8 cellular contexts compared by ENCODE assay signal in the genomic region with DNA sequence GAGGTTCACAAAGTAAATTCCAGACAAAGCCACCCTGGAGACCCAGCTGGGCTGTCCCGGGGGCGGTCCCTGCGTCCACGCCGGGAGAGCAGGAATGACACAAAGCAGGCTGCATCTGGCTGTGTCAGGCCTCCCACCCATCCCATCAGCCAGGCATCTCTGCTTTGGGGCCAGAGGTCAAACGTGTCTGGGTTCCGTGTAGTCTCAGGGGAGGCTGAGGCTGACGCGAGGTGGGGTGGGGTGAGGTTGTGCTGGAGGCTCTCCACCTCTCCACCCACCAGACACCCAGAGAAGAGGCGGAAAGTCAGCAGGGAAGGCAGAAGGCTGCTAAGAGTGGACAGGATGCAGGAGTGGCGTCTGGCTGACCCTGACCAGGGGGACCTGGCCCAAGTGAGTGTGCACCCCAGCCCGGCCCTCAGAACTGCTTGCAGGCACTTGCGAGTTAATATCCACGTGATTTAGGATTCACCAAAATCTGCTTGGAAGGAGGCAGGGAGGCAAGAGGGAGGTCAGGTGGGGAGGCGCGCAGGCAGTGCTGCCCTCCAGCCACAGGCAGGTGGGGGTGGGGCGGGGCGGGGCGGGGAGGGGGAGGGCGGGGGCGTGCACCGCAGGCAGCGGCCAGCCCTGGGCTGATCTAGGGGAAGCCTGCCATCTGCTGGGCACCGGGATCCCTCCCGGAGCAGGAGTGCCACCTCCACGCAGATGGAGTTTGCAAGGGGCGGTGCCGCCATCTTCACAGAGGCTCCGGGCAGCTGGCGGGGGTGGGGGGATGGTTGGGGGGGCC. TPM values are rescaled to one million over a fixed set of nuclear protein-coding genes. Genes with fewer than 3 reads are reported as not detected.
A peak's percentile ranks its signal among the peaks of the same experiment; 100 is the strongest.
DNase-seq lines count a peak whose midpoint lies in the region; ATAC-seq and TF ChIP-seq lines count a peak whose summit lies in the region.

No MANE protein-coding gene starts in this region.

- H3K9me3 Mint-ChIP-seq in activated CD4-positive, alpha-beta memory T cell treated with anti-CD3 and anti-CD28 coated beads for 36 hours = no peaks in the 10 kb centered on the region

- intact Hi-C loops in activated CD4-positive, alpha-beta memory T cell treated with anti-CD3 and anti-CD28 coated beads for 36 hours (cut with micrococcal nuclease) = loop anchor here (1.0 to 10.0 kb wide), 3 partner anchors 148 to 244 kb away; a partner anchor contains a TSS

- no peak overlapping the region for H3K27ac ChIP-seq in duodenal mucosa (ENCODE audit: low read depth, low read length)

- H3K4me3 ChIP-seq in AG09309 (ENCODE audit: control insufficient read depth, low read depth, low read length) (peak overlapping the region; percentile 57), HFF-Myc (replicated peaks; ENCODE audit: low read depth, low read length) (no peak overlapping the region), duodenal mucosa (ENCODE audit: low read depth in 1 of 2, low read length in 2 of 2) (peak overlapping the region; percentile 53 to 55)

- DNase-seq in AG09309 (ENCODE audit: low read depth) (peak; percentile 25), HFF-Myc (ENCODE audit: extremely low read depth, low read depth) (no peak), NCI-H69 (lab: John Stamatoyannopoulos, UW) (peak; percentile 95), lung microvascular endothelial cell (ENCODE audit: low read depth in 2 of 2) (peak; percentile 77 to 91)
- DNase-seq in activated CD4-positive, alpha-beta memory T cell treated with anti-CD3 and anti-CD28 coated beads for 36 hours = peak; percentile 91
- peak; percentile 62 for DNase-seq in stimulated activated CD8-positive, alpha-beta memory T cell treated with anti-CD3 and anti-CD28 coated beads, Interleukin-12 subunit alpha, Interleukin-12 subunit beta, amount 100 ng/mL, for 24 hours (ENCODE audit: extremely low read depth)

- peaks cover 73 to 74% of the 10 kb centered on the region in 2 donors for H3K4me1 ChIP-seq in duodenal mucosa (ENCODE audit: control insufficient read depth in 1 of 2, insufficient read depth in 2 of 2, low read length in 2 of 2)

- H3K9ac ChIP-seq in duodenal mucosa (ENCODE audit: low read depth in 1 of 2, low read length in 2 of 2) = peak overlapping the region; percentile 19 to 60

- H3K27me3 ChIP-seq in duodenal mucosa (ENCODE audit: control insufficient read depth in 1 of 2, insufficient read depth in 2 of 2, low read length in 2 of 2) = no peaks in the 10 kb centered on the region

- TF ChIP-seq CTCF in AG09309 (IDR thresholded peaks at IDR 0.05; ENCODE audit: control insufficient read depth, insufficient read depth, low read depth, low read length, missing control alignments) (peak; percentile 73), HFF-Myc (IDR thresholded peaks at IDR 0.05; ENCODE audit: low read depth, low read length, missing control alignments) (peak; percentile 41)

- H3K9me3 ChIP-seq in duodenal mucosa (ENCODE audit: control insufficient read depth in 1 of 2, low read length in 2 of 2) = no peaks in the 10 kb centered on the region

- H3K36me3 ChIP-seq in duodenal mucosa (ENCODE audit: control insufficient read depth in 1 of 2, insufficient read depth in 2 of 2, low read length in 2 of 2) = no peaks in the 10 kb centered on the region

- no peaks in the 10 kb centered on the region for H3K36me3 Mint-ChIP-seq in activated CD4-positive, alpha-beta memory T cell treated with anti-CD3 and anti-CD28 coated beads for 36 hours

- no peak overlapping the region for H3K27ac Mint-ChIP-seq in activated CD4-positive, alpha-beta memory T cell treated with anti-CD3 and anti-CD28 coated beads for 36 hours

- POLR2A ChIA-PET in activated CD4-positive, alpha-beta memory T cell treated with anti-CD3 and anti-CD28 coated beads for 36 hours (lab: Charles Lee) = interaction anchor here (0.8 to 1.1 kb wide), 2 partner anchors 150 to 246 kb away, joined by 3 read pairs; no protein-coding TSS in a partner anchor

- peak overlapping the region; percentile 71 for H3K4me3 Mint-ChIP-seq in activated CD4-positive, alpha-beta memory T cell treated with anti-CD3 and anti-CD28 coated beads for 36 hours

- H3K27me3 Mint-ChIP-seq in activated CD4-positive, alpha-beta memory T cell treated with anti-CD3 and anti-CD28 coated beads for 36 hours = no peaks in the 10 kb centered on the region

- CTCF ChIA-PET in activated CD4-positive, alpha-beta memory T cell treated with anti-CD3 and anti-CD28 coated beads for 36 hours (lab: Charles Lee) = interaction anchor here (0.6 to 2.1 kb wide), 11 partner anchors 13 to 250 kb away, joined by 3 to 8 read pairs (median 3); a partner anchor contains a TSS

- H3K4me1 Mint-ChIP-seq in activated CD4-positive, alpha-beta memory T cell treated with anti-CD3 and anti-CD28 coated beads for 36 hours (ENCODE audit: low read depth) = peaks cover 26% of the 10 kb centered on the region

- no peak for ATAC-seq in HG03520 (IDR thresholded peaks at IDR 0.05; ENCODE audit: unreplicated experiment)

RNA-seq across cellular contexts. Expression of a gene that starts 44.3 kb away (rescaled TPM):
- 1 to 10 TPM; 5.4 TPM for total RNA-seq in activated CD4-positive, alpha-beta memory T cell treated with anti-CD3 and anti-CD28 coated beads for 36 hours
- 31.2 and 48.8 TPM in 2 replicates for total RNA-seq in lung microvascular endothelial cell

RNA-seq across cellular contexts. Expression of a gene that starts 45.1 kb away (rescaled TPM):
- under 1 TPM; 0.82 to 1.00 TPM for total RNA-seq in activated CD4-positive, alpha-beta memory T cell treated with anti-CD3 and anti-CD28 coated beads for 36 hours
- total RNA-seq in lung microvascular endothelial cell = 0.87 and 4.0 TPM in 2 replicates
